Comparison of ENCODE assay signal across 8 cellular contexts in the genomic region with DNA sequence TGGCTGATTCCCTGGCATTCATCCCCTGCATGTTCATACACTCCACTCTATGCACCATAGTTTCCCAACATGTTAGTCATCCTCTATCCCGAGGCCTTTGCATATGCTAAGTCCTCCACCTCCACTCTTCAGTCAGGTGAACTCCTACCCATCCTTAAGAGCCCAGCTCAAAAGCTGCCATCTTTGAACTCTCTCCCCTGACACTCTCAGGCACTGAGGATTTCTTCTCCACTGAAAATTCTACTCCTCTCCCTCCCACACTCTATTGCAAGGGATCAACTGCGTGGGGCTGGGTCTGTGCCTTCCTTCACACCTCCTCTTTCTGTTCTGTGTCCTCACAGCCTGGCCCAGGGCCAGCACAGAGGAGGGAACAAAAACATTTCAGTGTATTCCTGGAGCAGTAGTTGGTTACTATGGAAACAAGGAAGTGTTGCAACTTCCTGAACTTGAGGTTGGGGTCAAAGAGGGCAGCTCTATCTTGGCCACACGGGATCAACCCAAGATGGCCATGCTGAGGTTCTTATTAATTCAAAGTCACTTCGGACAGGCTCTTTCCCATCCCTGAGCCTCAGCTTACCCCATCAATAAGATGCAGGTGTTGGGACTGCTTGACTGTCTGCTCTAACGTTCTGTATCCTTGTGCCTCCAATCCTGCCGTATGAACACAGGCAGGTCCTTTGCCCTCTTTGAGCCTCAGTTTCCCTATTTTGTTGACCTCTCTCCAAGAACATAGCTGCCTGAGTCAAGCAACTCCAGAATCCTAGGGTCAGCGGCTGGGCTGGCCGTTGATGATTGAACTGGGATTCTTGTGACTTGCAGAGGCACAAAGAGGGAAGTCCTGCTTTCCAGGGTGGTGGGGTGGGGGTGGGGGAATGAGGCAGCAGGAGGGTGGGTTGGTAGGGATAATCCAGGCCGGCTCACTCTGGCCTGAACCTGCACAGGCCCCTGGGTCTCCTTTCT. TPM values are rescaled to one million over a fixed set of nuclear protein-coding genes. Genes with fewer than 3 reads are reported as not detected.
DNase-seq lines count a peak whose midpoint lies in the region; ATAC-seq, FAIRE-seq and TF ChIP-seq lines count a peak whose summit lies in the region.

No MANE protein-coding gene starts in this region.

- H3K27ac ChIP-seq in A549 (peak overlapping the region; percentile 71 to 98), Peyer's patch (peak overlapping the region; percentile 31 to 82 (median 60)), liver (ENCODE audit: low read depth in 1 of 2, low read length in 2 of 2) (peak overlapping the region; percentile 70 to 76), testis (peak overlapping the region in 1 of 2 donors; percentile 53)

- H3K4me1 ChIP-seq in A549 (peaks cover 99% of the 10 kb centered on the region), Peyer's patch (peaks cover 12 to 97% (median 26%) of the 10 kb centered on the region in 4 donors), liver (ENCODE audit: control insufficient read depth in 4 of 4, insufficient read depth in 4 of 4, low read length in 3 of 4) (peaks cover 35 to 80% (median 58%) of the 10 kb centered on the region in 4 donors), testis (peaks cover 37% of the 10 kb centered on the region)

- H3K36me3 Mint-ChIP-seq in activated T-helper 2 cell treated with anti-CD3 and anti-CD28 coated beads, Interferon-gamma antibody, Interleukin-2, Interleukin-4, amounts not matched to agents 10 μg/mL and 5 μg/mL and 100 μg/mL, durations not matched to agents 14 hours and 24 hours and 36 hours (ENCODE audit: low read depth), result no peaks in the 10 kb centered on the region

- POLR2A ChIA-PET in A549 (lab: Yijun Ruan, JAX), result no interaction called here

- H3K9me3 ChIP-seq in A549 (no peaks in the 10 kb centered on the region), Peyer's patch (no peaks in the 10 kb centered on the region), liver (ENCODE audit: control insufficient read depth in 4 of 4, low read length in 3 of 4) (no peaks in the 10 kb centered on the region), testis (no peaks in the 10 kb centered on the region)

- H3K36me3 ChIP-seq in Peyer's patch (no peaks in the 10 kb centered on the region), liver (ENCODE audit: control insufficient read depth in 4 of 4, insufficient read depth in 3 of 4, low read depth in 1 of 4, low read length in 3 of 4) (no peaks in the 10 kb centered on the region), testis (ENCODE audit: low read depth, missing control alignments) (no peaks in the 10 kb centered on the region)

- peak; percentile 72 to 76 for ATAC-seq in A549
- ATAC-seq in GM21447 (IDR thresholded peaks at IDR 0.05; ENCODE audit: unreplicated experiment), result peak; percentile 72
- ATAC-seq in HG02852 (IDR thresholded peaks at IDR 0.05; ENCODE audit: unreplicated experiment), result no peak

- H3K4me3 Mint-ChIP-seq in activated T-helper 2 cell treated with anti-CD3 and anti-CD28 coated beads, Interferon-gamma antibody, Interleukin-2, Interleukin-4, amounts not matched to agents 10 μg/mL and 5 μg/mL and 100 μg/mL, durations not matched to agents 14 hours and 24 hours and 36 hours (ENCODE audit: low read depth), result no peak overlapping the region

- FAIRE-seq in A549 (lab: Jason Lieb, UNC), result no peak

- TF ChIP-seq EP300 in A549 (IDR thresholded peaks at IDR 0.05), result no peak

- CTCF ChIA-PET in A549 (lab: Yijun Ruan, JAX), result interaction anchor here (34.5 kb wide), 1 partner anchor 109 kb away, joined by 373 read pairs; no protein-coding TSS in a partner anchor

- no peaks in the 10 kb centered on the region for H3K9me3 Mint-ChIP-seq in activated T-helper 2 cell treated with anti-CD3 and anti-CD28 coated beads, Interferon-gamma antibody, Interleukin-2, Interleukin-4, amounts not matched to agents 10 μg/mL and 5 μg/mL and 100 μg/mL, durations not matched to agents 14 hours and 24 hours and 36 hours

- peak overlapping the region in 1 of 2 donors; percentile 42 for H3K9ac ChIP-seq in liver (ENCODE audit: low read depth in 1 of 2, low read length in 2 of 2)

- H3K27me3 ChIP-seq in Peyer's patch, result no peaks in the 10 kb centered on the region
- no peaks in the 10 kb centered on the region for H3K27me3 ChIP-seq in liver (ENCODE audit: control insufficient read depth in 4 of 4, insufficient read depth in 4 of 4, low read length in 3 of 4)
- no peaks in the 10 kb centered on the region for H3K27me3 ChIP-seq in testis

- intact Hi-C loops in testis (cut with DNase I; ENCODE audit: low total_unique reads), result no loop called here
- intact Hi-C loops in activated T-helper 2 cell treated with anti-CD3 and anti-CD28 coated beads, Interferon-gamma antibody, Interleukin-2, Interleukin-4, amounts not matched to agents 10 μg/mL and 5 μg/mL and 100 μg/mL, durations not matched to agents 14 hours and 24 hours and 36 hours (cut with micrococcal nuclease), result no loop called here

- no peak for TF ChIP-seq RAD21 in A549 (conservative IDR thresholded peaks at IDR 0.05 in 1 of 2, IDR thresholded peaks at IDR 0.05 in 1 of 2)
- TF ChIP-seq RAD21 in liver (IDR thresholded peaks at IDR 0.05), result peak; percentile 40 to 64

- 56% methylated on average over 9 of the region's 9 CpGs for WGBS in A549 (ENCODE audit: missing lambda C conversion rate)
- WGBS in liver, result 40% methylated on average over 9 of the region's 9 CpGs
- 48 to 53% methylated on average over 8 to 9 of the region's 9 CpGs for WGBS in testis, 2 donors

- H3K27ac Mint-ChIP-seq in activated T-helper 2 cell treated with anti-CD3 and anti-CD28 coated beads, Interferon-gamma antibody, Interleukin-2, Interleukin-4, amounts not matched to agents 10 μg/mL and 5 μg/mL and 100 μg/mL, durations not matched to agents 14 hours and 24 hours and 36 hours, result no peak overlapping the region

- TF ChIP-seq POLR2A in A549 (IDR thresholded peaks at IDR 0.05; ENCODE audit: low read length) (no peak), Peyer's patch (IDR thresholded peaks at IDR 0.05) (no peak), testis (IDR thresholded peaks at IDR 0.05) (no peak)

- H3K4me1 Mint-ChIP-seq in activated T-helper 2 cell treated with anti-CD3 and anti-CD28 coated beads, Interferon-gamma antibody, Interleukin-2, Interleukin-4, amounts not matched to agents 10 μg/mL and 5 μg/mL and 100 μg/mL, durations not matched to agents 14 hours and 24 hours and 36 hours (ENCODE audit: low read depth), result peaks cover 23% of the 10 kb centered on the region

- no peak for TF ChIP-seq CTCF in A549 (IDR thresholded peaks at IDR 0.05)
- no peak for TF ChIP-seq CTCF in Peyer's patch (IDR thresholded peaks at IDR 0.05)
- no peak for TF ChIP-seq CTCF in liver (IDR thresholded peaks at IDR 0.05; ENCODE audit: low read depth, low read length, missing input control)
- TF ChIP-seq CTCF in testis (IDR thresholded peaks at IDR 0.05), result no peak

- DNase-seq in A549 (ENCODE audit: low read depth in 1 of 2, low spot score in 1 of 2) (peak; percentile 82 to 86), Peyer's patch (peak; percentile 61 to 92 (median 91)), dedifferentiated amniotic fluid mesenchymal stem cell (ENCODE audit: extremely low spot score) (peak; percentile 19), testis (peak; percentile 82)
- no peak for DNase-seq in activated T-helper 2 cell treated with anti-CD3 and anti-CD28 coated beads, Interferon-gamma antibody, Interleukin-2, Interleukin-4, amounts not matched to agents 10 μg/mL and 5 μg/mL and 100 μg/mL, durations not matched to agents 14 hours and 24 hours and 36 hours (ENCODE audit: low spot score)

- peak overlapping the region; percentile 61 for H3K4me2 ChIP-seq in A549

- H3K27me3 Mint-ChIP-seq in activated T-helper 2 cell treated with anti-CD3 and anti-CD28 coated beads, Interferon-gamma antibody, Interleukin-2, Interleukin-4, amounts not matched to agents 10 μg/mL and 5 μg/mL and 100 μg/mL, durations not matched to agents 14 hours and 24 hours and 36 hours (ENCODE audit: low read depth), result no peaks in the 10 kb centered on the region

- H3K4me3 ChIP-seq in A549 (no peak overlapping the region), Peyer's patch (peak overlapping the region in 1 of 4 donors; percentile 0), liver (ENCODE audit: low read depth in 1 of 3, low read length in 3 of 3) (no peak overlapping the region), testis (no peak overlapping the region)

TF ChIP-seq in A549, 52 proteins besides CTCF, POLR2A, EP300 and RAD21 (continues in another document):
- TF ChIP-seq RFX5 (IDR thresholded peaks at IDR 0.05) (no peak), TP53 (CRISPR knock-in tag; IDR thresholded peaks at IDR 0.05) (0 out of 2 replicates have a peak, but pooled peaks have one; percentile 35), RARB (CRISPR knock-in tag; IDR thresholded peaks at IDR 0.05) (0 out of 2 replicates have a peak, but pooled peaks have one; percentile 35), ZNF302 (CRISPR knock-in tag; IDR thresholded peaks at IDR 0.05) (peak; percentile 64; the same call in 1 of the 2 replicates), PHF8 (IDR thresholded peaks at IDR 0.05; ENCODE audit: borderline replicate concordance, low read depth) (no peak), ESRRA (IDR thresholded peaks at IDR 0.05; ENCODE audit: borderline replicate concordance, low read length) (no peak)

TF ChIP-seq in liver, 16 proteins besides CTCF, POLR2A, EP300 and RAD21 (continues in another document):
- peak in 1 of 2 donors; percentile 77 for TF ChIP-seq GABPA (IDR thresholded peaks at IDR 0.05 in 1 of 2, conservative IDR thresholded peaks at IDR 0.05 in 1 of 2)

RNA-seq across cellular contexts. Expression of a gene that starts 15.5 kb away (rescaled TPM):
- 8.1 and 14.7 TPM in 2 replicates for polyA plus RNA-seq in A549 (2011; rRNA removed)
- polyA plus RNA-seq in A549 (2012; cell fraction: cytosol; rRNA removed), result 31.6 and 42.1 TPM in 2 replicates
- polyA plus RNA-seq in A549 (2012; cell fraction: nucleus; rRNA removed), result 63.3 and 68.3 TPM in 2 replicates
- polyA plus RNA-seq in A549 (2017; fragmentation: RNase III; extraction: RNeasy Plus Mini Kit Qiagen cat#74134 plus additional on column Dnase treatment), result 29.1 to 30.3 TPM (median 30.1 TPM) in 3 replicates
- 16.1 and 17.8 TPM in 2 replicates for polyA minus RNA-seq in A549 (2011; rRNA and poly(A)+ RNA removed)
- 10 to 100 TPM; 40.4 to 86.7 (median 73.2) TPM for total RNA-seq in Peyer's patch
- total RNA-seq in liver, result 10 to 100 TPM; 11.2 to 19.1 TPM
- polyA plus RNA-seq in liver, result 1 to 10 TPM; 3.9 to 8.4 TPM
- 10 to 100 TPM; 18.8 to 22.0 TPM for total RNA-seq in testis
- polyA plus RNA-seq in testis (ENCODE audit: insufficient read depth, low read depth, low replicate concordance), result 15.2 TPM
- 79.2 and 80.4 TPM in 2 replicates for total RNA-seq in activated T-helper 2 cell treated with anti-CD3 and anti-CD28 coated beads, Interferon-gamma antibody, Interleukin-2, Interleukin-4, amounts not matched to agents 10 μg/mL and 5 μg/mL and 100 μg/mL, durations not matched to agents 14 hours and 24 hours and 36 hours
